In the genomic region with DNA sequence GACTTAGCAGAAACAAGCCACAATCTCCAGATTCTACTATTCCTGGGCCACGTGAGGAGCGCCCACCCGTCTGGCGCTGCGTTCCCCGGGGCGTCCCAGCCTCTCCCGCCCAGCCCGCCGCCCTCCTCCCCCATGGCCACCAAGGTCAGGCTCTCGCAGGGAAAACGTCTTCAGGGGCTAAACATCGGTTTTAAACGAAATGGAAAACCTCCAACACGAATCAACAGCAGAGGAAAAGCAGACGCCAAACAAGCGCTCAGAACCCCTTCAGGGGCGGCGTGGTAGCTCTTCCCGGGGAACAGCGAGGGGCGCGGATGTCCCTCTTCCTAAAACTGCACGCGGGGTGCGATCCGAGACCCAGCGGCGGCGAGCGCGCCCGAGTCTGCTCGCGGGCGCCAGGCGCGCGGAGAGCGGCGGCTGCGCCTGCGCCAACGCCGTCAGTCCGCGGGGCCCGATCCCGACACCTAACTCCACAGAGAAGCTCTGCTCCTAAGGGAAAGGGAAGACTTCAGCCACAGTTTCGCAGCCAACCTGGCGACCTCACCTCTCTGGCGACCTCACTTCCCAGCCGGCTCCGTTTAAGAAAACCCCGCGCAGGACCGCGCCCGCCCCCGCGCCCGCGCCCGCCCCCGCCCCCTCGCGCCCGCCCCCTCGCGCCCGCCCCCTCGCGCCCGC, we compare ENCODE assay signal across 8 cellular contexts. TPM values are rescaled to one million over a fixed set of nuclear protein-coding genes. Genes with fewer than 3 reads are reported as not detected.
DNase-seq lines count a peak whose midpoint lies in the region; ATAC-seq and TF ChIP-seq lines count a peak whose summit lies in the region.

No MANE protein-coding gene starts in this region.

- peak overlapping the region; percentile 91 for H3K4me3 Mint-ChIP-seq in activated CD4-positive, alpha-beta T cell treated with anti-CD3 and anti-CD28 coated beads for 36 hours

- intact Hi-C loops in activated CD4-positive, alpha-beta T cell treated with anti-CD3 and anti-CD28 coated beads for 36 hours (cut with DNase I, micrococcal nuclease): loop anchor here (1.0 to 5.0 kb wide), 5 partner anchors 40 to 600 kb away; a partner anchor contains a TSS
- intact Hi-C loops in right lobe of liver (cut with DNase I): no loop called here

- peaks cover 0 to 6% (median 2%) of the 10 kb centered on the region in 4 donors for H3K4me1 ChIP-seq in right lobe of liver

- no peaks in the 10 kb centered on the region for H3K9me3 Mint-ChIP-seq in activated CD4-positive, alpha-beta T cell treated with anti-CD3 and anti-CD28 coated beads for 36 hours (ENCODE audit: low read depth)

- H3K4me1 Mint-ChIP-seq in activated CD4-positive, alpha-beta T cell treated with anti-CD3 and anti-CD28 coated beads for 36 hours: peaks cover 18% of the 10 kb centered on the region

- WGBS in right lobe of liver (ENCODE audit: insufficient coverage, low coverage, low lambda C conversion rate, missing lambda C conversion rate): under 1% methylated on average over 18 of the region's 74 CpGs

- H3K4me3 ChIP-seq in right lobe of liver: peak overlapping the region; percentile 77 to 99 (median 99)

- CTCF ChIA-PET in activated CD4-positive, alpha-beta T cell treated with anti-CD3 and anti-CD28 coated beads for 36 hours (lab: Charles Lee): interaction anchor here (0.5 to 6.1 kb wide), 20 partner anchors 9 to 1260 kb away, joined by 3 to 44 read pairs (median 4); a partner anchor contains a TSS

- peaks cover 15% of the 10 kb centered on the region for H3K36me3 Mint-ChIP-seq in activated CD4-positive, alpha-beta T cell treated with anti-CD3 and anti-CD28 coated beads for 36 hours (ENCODE audit: low read depth)

- no peak for TF ChIP-seq CTCF in right lobe of liver (IDR thresholded peaks at IDR 0.05)

- DNase-seq in Ammon's horn (ENCODE audit: low spot score) (peak; percentile 75), NCI-H446 (lab: John Stamatoyannopoulos, UW) (peak; percentile 72 to 79), dermis blood vessel endothelial cell (peak; percentile 77), right lobe of liver (peak; percentile 65 to 74 (median 74))
- peak; percentile 82 for DNase-seq in activated CD4-positive, alpha-beta T cell treated with anti-CD3 and anti-CD28 coated beads for 36 hours
- peak in 2 of 3 donors; percentile 29 to 44 for DNase-seq in stimulated activated CD4-positive, alpha-beta T cell treated with anti-CD3 and anti-CD28 coated beads, TNF-alpha, amount 100 ng/mL, for 1 hour (ENCODE audit: low read depth in 3 of 3, low spot score in 1 of 3)

- peak overlapping the region; percentile 97 for H3K27ac Mint-ChIP-seq in activated CD4-positive, alpha-beta T cell treated with anti-CD3 and anti-CD28 coated beads for 36 hours

- peaks cover 2 to 11% (median 3%) of the 10 kb centered on the region in 4 donors for H3K36me3 ChIP-seq in right lobe of liver

- no peak for TF ChIP-seq POLR2A in right lobe of liver (IDR thresholded peaks at IDR 0.05)

- no peaks in the 10 kb centered on the region for H3K9me3 ChIP-seq in right lobe of liver

- POLR2A ChIA-PET in activated CD4-positive, alpha-beta T cell treated with anti-CD3 and anti-CD28 coated beads for 36 hours (lab: Charles Lee): interaction anchor here (1.1 to 1.6 kb wide), 3 partner anchors 39 to 214 kb away, joined by 3 to 7 read pairs (median 6); a partner anchor contains a TSS

- H3K27me3 Mint-ChIP-seq in activated CD4-positive, alpha-beta T cell treated with anti-CD3 and anti-CD28 coated beads for 36 hours: no peaks in the 10 kb centered on the region

- ATAC-seq in GM18909 (IDR thresholded peaks at IDR 0.05; ENCODE audit: poor library complexity, unreplicated experiment): peak; percentile 70
- peak; percentile 47 for ATAC-seq in HG03135 (IDR thresholded peaks at IDR 0.05; ENCODE audit: unreplicated experiment)
- peak; percentile 81 for ATAC-seq in activated CD4-positive, alpha-beta T cell treated with anti-CD3 and anti-CD28 coated beads for 36 hours
- peak; percentile 56 to 76 (median 70) for ATAC-seq in right lobe of liver

- H3K27me3 ChIP-seq in right lobe of liver: no peaks in the 10 kb centered on the region

- H3K27ac ChIP-seq in right lobe of liver: peak overlapping the region; percentile 64 to 80 (median 70)

RNA-seq across cellular contexts. Expression of a gene that starts 0.5 kb away (rescaled TPM):
- 10 to 100 TPM; 25.6 to 39.0 TPM for total RNA-seq in activated CD4-positive, alpha-beta T cell treated with anti-CD3 and anti-CD28 coated beads for 36 hours
- 18.0 and 22.2 TPM in 2 replicates for total RNA-seq in dermis blood vessel endothelial cell
- 10 to 100 TPM; 10.5 to 24.7 (median 16.9) TPM for total RNA-seq in right lobe of liver

RNA-seq across cellular contexts. Expression of a gene that starts 27.5 kb away (rescaled TPM):
- total RNA-seq in activated CD4-positive, alpha-beta T cell treated with anti-CD3 and anti-CD28 coated beads for 36 hours: under 1 TPM; 0.11 to 0.16 TPM
- total RNA-seq in dermis blood vessel endothelial cell: not detected in 2 replicates
- total RNA-seq in right lobe of liver: 1 to 10 TPM in 1 of 6 experiments, under 1 TPM in 5; 0.12 to 1.2 (median 0.51) TPM

Comparison
In these comparisons a context has a peak if more than half of its experiments do, and no peak if none do; other contexts are left out.
1. Peak in every context shown above with its lines: DNase-seq, ATAC-seq, H3K4me3 ChIP-seq and H3K27ac ChIP-seq.
2. intact Hi-C loops: an anchor here in activated CD4-positive, alpha-beta T cell treated with anti-CD3 and anti-CD28 coated beads for 36 hours (1.0 to 5.0 kb wide); none called in right lobe of liver.